Comparison of ENCODE assay signal across 8 cellular contexts in genomic region chr13:27283906-27284523, GRCh38. TPM values are rescaled to one million over a fixed set of nuclear protein-coding genes. Genes with fewer than 3 reads are reported as not detected.
DNase-seq lines count a peak whose midpoint lies in the region; ATAC-seq, FAIRE-seq and TF ChIP-seq lines count a peak whose summit lies in the region.

No MANE protein-coding gene starts in this region.

- CTCF ChIA-PET in T-cell (lab: Charles Lee): interaction anchor here in 1 of 2 donors (0.9 kb wide), 1 partner anchor 299 kb away, joined by 3 read pairs; no protein-coding TSS in a partner anchor

- 81% methylated on average over 4 of the region's 4 CpGs for WGBS in right cardiac atrium

- no peak overlapping the region for H3K27ac Mint-ChIP-seq in T-cell

- H3K4me3 ChIP-seq in SU-DHL-6 (ENCODE audit: insufficient read depth, low read length, poor library complexity, severe bottlenecking) (no peak overlapping the region), right cardiac atrium (ENCODE audit: low read length) (no peak overlapping the region)

- H3K4me1 ChIP-seq in right cardiac atrium (ENCODE audit: control insufficient read depth, insufficient read depth, low read length): no peaks in the 10 kb centered on the region

- no peak overlapping the region for H3K4me2 ChIP-seq in SU-DHL-6 (ENCODE audit: low read depth, low read length, poor library complexity, severe bottlenecking)

- POLR2A ChIA-PET in T-cell (lab: Charles Lee): no interaction called here

- no peaks in the 10 kb centered on the region for H3K36me3 ChIP-seq in SU-DHL-6 (ENCODE audit: low read length)

- H3K9me3 ChIP-seq in SU-DHL-6 (ENCODE audit: insufficient read depth, low read length) (no peaks in the 10 kb centered on the region), right cardiac atrium (ENCODE audit: control insufficient read depth, low read length) (no peaks in the 10 kb centered on the region)

- DNase-seq in AG08396 (ENCODE audit: low spot score) (peak; percentile 27), GM18507 (ENCODE audit: extremely low spot score, insufficient read length, low read depth) (no peak), right cardiac atrium (peak in 1 of 3 donors; percentile 60), middle frontal gyrus (ENCODE audit: extremely low spot score, low spot score) (no peak), T-cell (no peak)

- H3K79me2 ChIP-seq in SU-DHL-6 (ENCODE audit: insufficient read depth, low read length): no peaks in the 10 kb centered on the region

- intact Hi-C loops in right cardiac atrium (cut with DNase I): no loop called here

- H3F3A ChIP-seq in SU-DHL-6 (ENCODE audit: insufficient read depth): no peaks in the 10 kb centered on the region

- H3K9me2 ChIP-seq in SU-DHL-6 (replicated peaks; ENCODE audit: insufficient read depth, low read length): no peaks in the 10 kb centered on the region

- H3K4me1 Mint-ChIP-seq in T-cell: no peaks in the 10 kb centered on the region

- H3K9me3 Mint-ChIP-seq in T-cell: no peaks in the 10 kb centered on the region

- H3K27me3 ChIP-seq in SU-DHL-6 (ENCODE audit: low read length): no peaks in the 10 kb centered on the region
- H3K27me3 ChIP-seq in right cardiac atrium (ENCODE audit: control insufficient read depth, insufficient read depth): no peaks in the 10 kb centered on the region

- H3K27ac ChIP-seq in SU-DHL-6 (ENCODE audit: low read depth, low read length): no peak overlapping the region
- no peak overlapping the region for H3K27ac ChIP-seq in right cardiac atrium (ENCODE audit: low read length)

- H3K4me3 Mint-ChIP-seq in T-cell: no peak overlapping the region

- H3K36me3 Mint-ChIP-seq in T-cell: no peaks in the 10 kb centered on the region

- H3K27me3 Mint-ChIP-seq in T-cell: peaks cover 0 to 3% of the 10 kb centered on the region in 2 donors

- no peaks in the 10 kb centered on the region for H4K20me1 ChIP-seq in SU-DHL-6 (ENCODE audit: low read depth, low read length)

- no peak overlapping the region for H3K9ac ChIP-seq in SU-DHL-6 (ENCODE audit: low read length)

- FAIRE-seq in GM18507 (lab: Jason Lieb, UNC): peak; percentile 73

- peak; percentile 51 for TF ChIP-seq CTCF in SU-DHL-6 (IDR thresholded peaks at IDR 0.05; ENCODE audit: insufficient read depth, low read length, poor library complexity, severe bottlenecking)

- ATAC-seq in right cardiac atrium (peak; percentile 65 to 67), GM21390 (IDR thresholded peaks at IDR 0.05; ENCODE audit: unreplicated experiment) (no peak), T-cell (replicated peaks in 1 of 4) (no peak), HG02970 (IDR thresholded peaks at IDR 0.05; ENCODE audit: low FRiP score, unreplicated experiment) (no peak)

- H2AFZ ChIP-seq in SU-DHL-6 (ENCODE audit: low read depth, low read length, severe bottlenecking): no peak overlapping the region

RNA-seq across cellular contexts. Expression of gene RASL11A, which starts 13.4 kb away (rescaled TPM):
- total RNA-seq in right cardiac atrium: 10 to 100 TPM; 10.5 to 35.8 (median 19.0) TPM
- 15.2 TPM for polyA plus RNA-seq in right cardiac atrium
- total RNA-seq in T-cell: 1 to 10 TPM in 4 of 5 donors, under 1 TPM in 1; 0.96 to 5.4 (median 2.1) TPM

RNA-seq across cellular contexts. Expression of gene RPL21, which starts 32.7 kb away (rescaled TPM):
- total RNA-seq in right cardiac atrium (100 to 1,000 TPM; 723 to 895 (median 850) TPM), T-cell (1,000 to 10,000 TPM; 1,968 to 2,258 (median 2,221) TPM)
- 662 TPM for polyA plus RNA-seq in right cardiac atrium

Comparison
In these comparisons a context has a peak if more than half of its experiments do, and no peak if none do; other contexts are left out.
1. ATAC-seq: peak in right cardiac atrium (2 of 2); none in GM21390 (single experiment), T-cell (0 of 4) and HG02970 (single experiment).